Comparison of ENCODE assay signal across 21 cellular contexts in the genomic region with DNA sequence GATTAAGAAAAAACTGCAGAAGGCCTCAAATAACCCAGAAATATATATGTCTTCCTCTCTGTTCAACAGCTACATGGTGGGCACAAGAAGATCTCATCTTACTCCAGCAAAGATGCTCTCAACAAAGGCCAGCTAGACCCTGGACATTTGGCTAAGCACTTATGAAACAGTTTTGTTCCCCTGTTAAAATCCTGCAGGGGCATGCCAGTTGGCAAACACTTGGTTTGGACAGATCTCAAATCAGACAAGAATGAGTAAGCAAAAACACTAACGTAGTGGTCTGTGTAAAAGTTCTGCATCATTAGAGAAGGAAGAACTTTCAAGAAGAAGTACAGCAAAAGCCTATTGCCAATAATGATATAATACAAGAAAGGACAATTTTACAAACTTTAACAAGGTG.
"Had no signal": no experiment of that assay in that cellular context is flagged by ENCODE, and none has a peak within 500 bp of the region (broad histone marks: within the 10 kb centered on the region; RNA-seq: fewer than 3 reads in every experiment).

No MANE protein-coding gene starts in this region.

- H3K36me3 ChIP-seq: esophagus muscularis mucosa, gastroesophageal sphincter, heart left ventricle, left lung, neural progenitor cell, right lobe of liver had no signal

- H3K27ac ChIP-seq: coronary artery, esophagus muscularis mucosa, foreskin keratinocyte, gastroesophageal sphincter, heart left ventricle, left lung, neural progenitor cell, parathyroid adenoma, right lobe of liver had no signal

- H3K9me3 ChIP-seq: right lobe of liver had no signal

- H3K27me3 ChIP-seq: esophagus muscularis mucosa, foreskin keratinocyte, gastroesophageal sphincter, left lung, neural progenitor cell, right lobe of liver had no signal

- H3K4me3 ChIP-seq: coronary artery, esophagus muscularis mucosa, gastroesophageal sphincter, heart left ventricle, left lung, neural progenitor cell, right lobe of liver had no signal

- ATAC-seq: foreskin keratinocyte; gastroesophageal sphincter; heart left ventricle; left cardiac atrium; left lung; naive thymus-derived CD4-positive, alpha-beta T cell; stimulated activated naive B cell treated with anti-CD40 and anti-IgM and Interleukin-4, amounts not matched to agents 10 μg/mL and 1 μg/mL and 100 μg/mL, for 72 hours had no signal

- DNase-seq: dermis blood vessel endothelial cell; effector memory CD4-positive, alpha-beta T cell; foreskin keratinocyte; heart left ventricle; hippocampal formation; left cardiac atrium; left lung; mesendoderm; midbrain; naive thymus-derived CD4-positive, alpha-beta T cell; right lobe of liver; small intestine; stimulated activated CD4-positive, alpha-beta T cell treated with anti-CD3 and anti-CD28 coated beads, Interleukin-15, amount 100 ng/mL, for 24 hours; stimulated activated CD4-positive, alpha-beta T cell treated with anti-CD3 and anti-CD28 coated beads, Interleukin-2, amount 100 ng/mL, for 48 hours; stimulated activated naive B cell treated with anti-CD40 and anti-IgM and Interleukin-4, amounts not matched to agents 10 μg/mL and 1 μg/mL and 100 μg/mL, for 72 hours; trophoblast cell had no signal

- H3K4me1 ChIP-seq: esophagus muscularis mucosa, foreskin keratinocyte, gastroesophageal sphincter, heart left ventricle, left lung, neural progenitor cell, parathyroid adenoma, right lobe of liver had no signal
